ENCODE assay signal across 22 cellular contexts in the genomic region with DNA sequence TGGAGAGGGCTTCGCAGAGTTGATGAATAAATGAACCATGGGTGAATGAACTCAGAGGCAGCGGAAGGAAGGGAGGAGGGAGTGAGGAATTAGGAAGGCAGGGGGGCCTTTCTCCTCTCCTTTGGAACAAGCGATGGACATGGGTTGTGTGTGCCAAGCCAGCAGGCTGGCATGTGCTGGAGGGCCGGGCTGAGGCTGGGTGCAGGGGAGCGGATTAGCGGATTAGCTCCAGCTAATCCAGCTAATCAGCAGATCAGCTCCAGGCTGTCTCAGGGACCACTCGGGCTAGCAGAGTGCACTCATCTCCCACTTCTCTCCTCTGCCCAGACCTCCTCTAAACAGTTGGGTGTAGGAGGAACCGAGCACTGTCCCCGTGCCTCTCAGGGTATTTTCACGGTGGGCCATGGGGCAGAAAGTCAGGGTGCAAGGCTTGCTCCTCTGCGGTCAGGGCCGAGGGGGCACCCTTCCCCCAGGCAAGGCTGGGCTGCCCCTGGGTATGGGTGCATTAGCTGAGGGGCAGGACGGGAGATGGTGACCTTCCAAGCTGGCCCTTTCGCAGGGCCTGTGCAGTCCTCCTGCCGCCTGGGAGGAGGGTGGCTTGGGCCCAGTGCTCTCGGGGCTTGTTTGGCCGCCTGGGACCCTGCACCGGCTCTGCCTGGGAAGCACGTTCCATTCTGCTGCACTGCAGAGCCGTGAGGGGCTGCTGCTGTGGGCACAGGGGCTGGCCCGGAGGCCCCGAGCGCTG.
A peak's percentile ranks its signal among the peaks of the same experiment; 100 is the strongest.
DNase-seq lines count a peak whose midpoint lies in the region; ATAC-seq, FAIRE-seq and TF ChIP-seq lines count a peak whose summit lies in the region.
"Had no signal": no experiment of that assay in that cellular context is flagged by ENCODE, and none has a peak within 500 bp of the region (broad histone marks: within the 10 kb centered on the region; RNA-seq: fewer than 3 reads in every experiment).

No MANE protein-coding gene starts in this region.

- no peak overlapping the region for H3K4me3 ChIP-seq in kidney (ENCODE audit: low read length in 2 of 2)
- H3K4me3 ChIP-seq in sigmoid colon: no peak overlapping the region
- H3K4me3 ChIP-seq: body of pancreas, left lung had no signal

- H3K9me3 ChIP-seq in kidney (ENCODE audit: control insufficient read depth in 1 of 2, low read length in 2 of 2): no peaks in the 10 kb centered on the region
- no peaks in the 10 kb centered on the region for H3K9me3 ChIP-seq in sigmoid colon
- H3K9me3 ChIP-seq: body of pancreas, left lung had no signal

- DNase-seq in activated CD8-positive, alpha-beta memory T cell treated with anti-CD3 and anti-CD28 coated beads for 24 hours: peak; percentile 30
- no peak for DNase-seq in activated CD8-positive, alpha-beta memory T cell treated with anti-CD3 and anti-CD28 coated beads, Interleukin-2, amount 50 U/mL, for 4 hours
- peak; percentile 82 to 91 for DNase-seq in NCI-H524 (lab: John Stamatoyannopoulos, UW)
- peak; percentile 62 for DNase-seq in kidney
- peak; percentile 57 for DNase-seq in sigmoid colon
- DNase-seq in GM19240 (ENCODE audit: insufficient read length, low spot score): no peak
- no peak for DNase-seq in NCI-H446 (lab: John Stamatoyannopoulos, UW)
- DNase-seq: 8988T; AML-193; DMS79 treated with DMSO at 0.1 percent for 48 hours; effector CD8-positive, alpha-beta T cell; foreskin keratinocyte; MV-4-11; NCI-H1694; NCI-H2171 treated with DMSO at 0.1 percent for 48 hours; NCI-H526 treated with DMSO at 0.1 percent for 48 hours; nephron progenitor cell; RPMI8226; trophoblast cell had no signal

- no peak overlapping the region for H3K9ac ChIP-seq in kidney (ENCODE audit: low read length in 2 of 2)

- no peak for TF ChIP-seq CTCF in kidney (IDR thresholded peaks at IDR 0.05; ENCODE audit: borderline replicate concordance, extremely low read depth, insufficient read depth)
- TF ChIP-seq CTCF in sigmoid colon (IDR thresholded peaks at IDR 0.05): no peak

- TF ChIP-seq POLR2A in sigmoid colon (IDR thresholded peaks at IDR 0.05): no peak

- no peak for FAIRE-seq in kidney (lab: Jason Lieb, UNC)

- H3K27me3 ChIP-seq in sigmoid colon: peaks cover 0 to 2% (median 0%) of the 10 kb centered on the region in 3 donors
- H3K27me3 ChIP-seq: body of pancreas, foreskin keratinocyte had no signal

- WGBS in sigmoid colon, 2 donors: 91 to 92% methylated on average over 23 of the region's 23 CpGs

- H3K36me3 ChIP-seq in kidney (ENCODE audit: control insufficient read depth in 1 of 2, insufficient read depth in 2 of 2, low read length in 2 of 2) (no peaks in the 10 kb centered on the region), sigmoid colon (no peaks in the 10 kb centered on the region)
- H3K36me3 ChIP-seq: left lung had no signal

- TF ChIP-seq EP300 in sigmoid colon (IDR thresholded peaks at IDR 0.05): no peak

- intact Hi-C loops in kidney (cut with DNase I) (no loop called here), sigmoid colon (cut with DNase I) (no loop called here)

- ATAC-seq in GM18870 (IDR thresholded peaks at IDR 0.05; ENCODE audit: unreplicated experiment): no peak
- ATAC-seq: body of pancreas, foreskin keratinocyte, left lung had no signal

- no peaks in the 10 kb centered on the region for H3K4me1 ChIP-seq in kidney (ENCODE audit: control insufficient read depth in 1 of 2, insufficient read depth in 1 of 2, low read depth in 1 of 2, low read length in 2 of 2)
- peaks cover 0 to 5% (median 0%) of the 10 kb centered on the region in 4 donors for H3K4me1 ChIP-seq in sigmoid colon
- H3K4me1 ChIP-seq: body of pancreas, foreskin keratinocyte, left lung had no signal

- H3K27ac ChIP-seq in kidney (ENCODE audit: low read depth in 2 of 2, low read length in 2 of 2): no peak overlapping the region
- H3K27ac ChIP-seq in sigmoid colon: no peak overlapping the region
- H3K27ac ChIP-seq: body of pancreas, foreskin keratinocyte, left lung had no signal

Comparison
In these comparisons a context has a peak if more than half of its experiments do, and no peak if none do; other contexts are left out.
1. DNase-seq: peak in activated CD8-positive, alpha-beta memory T cell treated with anti-CD3 and anti-CD28 coated beads for 24 hours (single experiment), NCI-H524 (2 of 2), kidney (single experiment) and sigmoid colon (single experiment); none in activated CD8-positive, alpha-beta memory T cell treated with anti-CD3 and anti-CD28 coated beads, Interleukin-2, amount 50 U/mL, for 4 hours (single experiment), GM19240 (single experiment) and NCI-H446 (0 of 2).